In genomic region chr2:111626037-111626861, GRCh38 we compare ENCODE assay signal across 12 cellular contexts.
DNase-seq lines count a peak whose midpoint lies in the region; ATAC-seq and TF ChIP-seq lines count a peak whose summit lies in the region.
"Had no signal": no experiment of that assay in that cellular context is flagged by ENCODE, and none has a peak within 500 bp of the region (broad histone marks: within the 10 kb centered on the region; RNA-seq: fewer than 3 reads in every experiment).

No MANE protein-coding gene starts in this region.

- H3K27me3 ChIP-seq in hepatocyte: no peaks in the 10 kb centered on the region
- no peaks in the 10 kb centered on the region for H3K27me3 ChIP-seq in MM.1S (replicated peaks; ENCODE audit: insufficient read depth, low read length)
- H3K27me3 ChIP-seq: BE2C had no signal

- intact Hi-C loops in activated CD8-positive, alpha-beta T cell treated with anti-CD3 and anti-CD28 coated beads for 36 hours (cut with micrococcal nuclease): loop anchor here (10.0 kb wide), 1 partner anchor 69 kb away; no protein-coding TSS in a partner anchor
- intact Hi-C loops in cardiac septum (cut with DNase I): no loop called here

- H3K4me3 Mint-ChIP-seq in activated CD8-positive, alpha-beta T cell treated with anti-CD3 and anti-CD28 coated beads for 36 hours: no peak overlapping the region

- peaks cover 23% of the 10 kb centered on the region for H3K9me3 Mint-ChIP-seq in activated CD8-positive, alpha-beta T cell treated with anti-CD3 and anti-CD28 coated beads for 36 hours

- peaks cover 6% of the 10 kb centered on the region for H3K27me3 Mint-ChIP-seq in activated CD8-positive, alpha-beta T cell treated with anti-CD3 and anti-CD28 coated beads for 36 hours

- no peak overlapping the region for H3K4me3 ChIP-seq in hepatocyte
- no peak overlapping the region for H3K4me3 ChIP-seq in MM.1S (ENCODE audit: low read length)

- no peaks in the 10 kb centered on the region for H3K79me2 ChIP-seq in hepatocyte
- H3K79me2 ChIP-seq in MM.1S (ENCODE audit: low read length): no peaks in the 10 kb centered on the region

- H3K4me1 ChIP-seq in hepatocyte (ENCODE audit: insufficient read depth): no peaks in the 10 kb centered on the region
- H3K4me1 ChIP-seq in MM.1S (ENCODE audit: low read length): no peaks in the 10 kb centered on the region
- H3K4me1 ChIP-seq: BE2C had no signal

- H3K9ac ChIP-seq in MM.1S (ENCODE audit: low read length): no peak overlapping the region

- H3K36me3 Mint-ChIP-seq in activated CD8-positive, alpha-beta T cell treated with anti-CD3 and anti-CD28 coated beads for 36 hours (ENCODE audit: low read depth): peaks cover 5% of the 10 kb centered on the region

- 92% methylated on average over 2 of the region's 2 CpGs for WGBS in hepatocyte (ENCODE audit: low lambda C conversion rate, missing lambda C conversion rate)

- CTCF ChIA-PET in activated CD8-positive, alpha-beta T cell treated with anti-CD3 and anti-CD28 coated beads for 36 hours (lab: Charles Lee): no interaction called here

- H3F3A ChIP-seq in MM.1S (ENCODE audit: insufficient read depth, low read length): no peaks in the 10 kb centered on the region

- H3K36me3 ChIP-seq in hepatocyte (replicated peaks; ENCODE audit: insufficient read depth, low read depth): no peaks in the 10 kb centered on the region
- no peaks in the 10 kb centered on the region for H3K36me3 ChIP-seq in MM.1S (replicated peaks; ENCODE audit: insufficient read depth, low read length)
- H3K36me3 ChIP-seq: BE2C had no signal

- H3K27ac Mint-ChIP-seq in activated CD8-positive, alpha-beta T cell treated with anti-CD3 and anti-CD28 coated beads for 36 hours: peak overlapping the region; percentile 88

- no peaks in the 10 kb centered on the region for H3K9me2 ChIP-seq in hepatocyte (replicated peaks; ENCODE audit: insufficient read depth)
- H3K9me2 ChIP-seq in MM.1S (replicated peaks; ENCODE audit: insufficient read depth, low read length): no peaks in the 10 kb centered on the region

- peak; percentile 86 for ATAC-seq in activated CD8-positive, alpha-beta T cell treated with anti-CD3 and anti-CD28 coated beads for 36 hours

- no peak for TF ChIP-seq CTCF in activated CD8-positive, alpha-beta T cell treated with anti-CD3 and anti-CD28 coated beads for 36 hours (IDR thresholded peaks at IDR 0.05)
- TF ChIP-seq CTCF in hepatocyte (IDR thresholded peaks at IDR 0.05; ENCODE audit: poor library complexity): no peak
- TF ChIP-seq CTCF in MM.1S (IDR thresholded peaks at IDR 0.05; ENCODE audit: low read length): no peak

- POLR2A ChIA-PET in activated CD8-positive, alpha-beta T cell treated with anti-CD3 and anti-CD28 coated beads for 36 hours (lab: Charles Lee): no interaction called here

- H3K9me3 ChIP-seq in hepatocyte (ENCODE audit: low read depth) (no peaks in the 10 kb centered on the region), MM.1S (replicated peaks; ENCODE audit: insufficient read depth, low read length) (no peaks in the 10 kb centered on the region)
- H3K9me3 ChIP-seq: BE2C had no signal

- H2AFZ ChIP-seq in hepatocyte (no peak overlapping the region), MM.1S (ENCODE audit: low read length) (no peak overlapping the region)

- H3K27ac ChIP-seq in hepatocyte (peak overlapping the region; percentile 68), MM.1S (ENCODE audit: low read length) (no peak overlapping the region)

- H3K4me2 ChIP-seq in hepatocyte (no peak overlapping the region), MM.1S (ENCODE audit: low read depth, low read length) (no peak overlapping the region)

- DNase-seq in A172 (ENCODE audit: low spot score) (peak; percentile 18), M059J (ENCODE audit: low read depth) (peak; percentile 34), hepatocyte (ENCODE audit: low spot score) (no peak), cardiac septum (ENCODE audit: low spot score) (no peak), MM.1S (no peak), medulla oblongata (ENCODE audit: extremely low spot score) (no peak), NCI-H1436 (lab: John Stamatoyannopoulos, UW) (no peak)
- peak; percentile 45 for DNase-seq in activated CD8-positive, alpha-beta T cell treated with anti-CD3 and anti-CD28 coated beads for 36 hours
- DNase-seq: BE2C; midbrain; NCI-H345; stimulated activated CD4-positive, alpha-beta T cell treated with anti-CD3 and anti-CD28 coated beads, Interleukin-4, amount 100 ng/mL, for 24 hours had no signal

- peaks cover 23% of the 10 kb centered on the region for H3K4me1 Mint-ChIP-seq in activated CD8-positive, alpha-beta T cell treated with anti-CD3 and anti-CD28 coated beads for 36 hours (ENCODE audit: low read depth)

- no peaks in the 10 kb centered on the region for H4K20me1 ChIP-seq in hepatocyte (ENCODE audit: insufficient read depth, poor library complexity, severe bottlenecking)
- H4K20me1 ChIP-seq in MM.1S (ENCODE audit: insufficient read depth, low read length): no peaks in the 10 kb centered on the region

Comparison
In these comparisons a context has a peak if more than half of its experiments do, and no peak if none do; other contexts are left out.
1. DNase-seq: peak in A172 (single experiment), M059J (single experiment) and activated CD8-positive, alpha-beta T cell treated with anti-CD3 and anti-CD28 coated beads for 36 hours (single experiment); none in hepatocyte (single experiment), cardiac septum (single experiment), MM.1S (single experiment), medulla oblongata (single experiment) and NCI-H1436 (single experiment).